ENCODE assay signal across 8 cellular contexts in genomic region chr5:156913719-156914370, GRCh38. TPM values are rescaled to one million over a fixed set of nuclear protein-coding genes. Genes with fewer than 3 reads are reported as not detected.
A peak's percentile ranks its signal among the peaks of the same experiment; 100 is the strongest.
DNase-seq lines count a peak whose midpoint lies in the region; ATAC-seq and TF ChIP-seq lines count a peak whose summit lies in the region.

No MANE protein-coding gene starts in this region.

- TF ChIP-seq POLR2A in thyroid gland (IDR thresholded peaks at IDR 0.05): no peak

- ATAC-seq in HG02798 (IDR thresholded peaks at IDR 0.05; ENCODE audit: poor library complexity, unreplicated experiment): peak; percentile 95
- no peak for ATAC-seq in SK-N-SH treated with all-trans-retinoic acid at 6 μM for 48 hours

- peaks cover 0 to 11% of the 10 kb centered on the region in 2 donors for H3K4me1 ChIP-seq in thyroid gland

- 48 to 49% methylated on average over 5 of the region's 5 CpGs for WGBS in thyroid gland, 2 donors

- H3K9me3 ChIP-seq in thyroid gland: no peaks in the 10 kb centered on the region

- no peak for TF ChIP-seq CTCF in thyroid gland (IDR thresholded peaks at IDR 0.05)

- intact Hi-C loops in thyroid gland (cut with DNase I): no loop called here

- H3K36me3 ChIP-seq in thyroid gland: no peaks in the 10 kb centered on the region

- H3K27ac ChIP-seq in thyroid gland: no peak overlapping the region

- no peak overlapping the region for H3K4me3 ChIP-seq in thyroid gland (replicated peaks in 1 of 3)

- no peaks in the 10 kb centered on the region for H3K27me3 ChIP-seq in thyroid gland

- DNase-seq in activated T-cell treated with anti-CD3 and anti-CD28 coated beads for 1 hour (ENCODE audit: low read depth): peak; percentile 11
- no peak for DNase-seq in activated T-cell treated with anti-CD3 and anti-CD28 coated beads, Interleukin-2, amount 50 U/mL, for 1 hour
- peak; percentile 83 for DNase-seq in NCI-H1417 treated with DMSO at 0.1 percent for 48 hours (lab: John Stamatoyannopoulos, UW)
- peak; percentile 5 for DNase-seq in activated T-helper 1 cell treated with Interleukin-2 at 50 U/mL for 16 hours (ENCODE audit: low read depth)
- peak; percentile 13 to 15 for DNase-seq in thyroid gland
- DNase-seq in activated CD4-positive, alpha-beta T cell treated with anti-CD3 and anti-CD28 coated beads, Interleukin-2, amount 50 U/mL, for 1 hour: no peak

TF ChIP-seq in SK-N-SH treated with all-trans-retinoic acid at 6 μM for 48 hours, 23 proteins besides CTCF, POLR2A, EP300 and RAD21:
- TF ChIP-seq RARB (CRISPR knock-in tag; IDR thresholded peaks at IDR 0.05) (no peak), CSRNP3 (CRISPR knock-in tag; IDR thresholded peaks at IDR 0.05) (no peak), PATZ1 (CRISPR knock-in tag; IDR thresholded peaks at IDR 0.05; ENCODE audit: borderline replicate concordance) (no peak)
TF ChIP-seq in SK-N-SH treated with all-trans-retinoic acid at 6 μM for 48 hours: peak in this region for 0.

RNA-seq across cellular contexts. Expression of gene TIMD4, which starts 49.2 kb away (rescaled TPM):
- total RNA-seq in thyroid gland: 1 to 10 TPM; 2.4 to 4.5 (median 3.0) TPM

Comparison
In these comparisons a context has a peak if more than half of its experiments do, and no peak if none do; other contexts are left out.
1. DNase-seq: peak in activated T-cell treated with anti-CD3 and anti-CD28 coated beads for 1 hour (single experiment), NCI-H1417 treated with DMSO at 0.1 percent for 48 hours (single experiment), activated T-helper 1 cell treated with Interleukin-2 at 50 U/mL for 16 hours (single experiment) and thyroid gland (2 of 2); none in activated T-cell treated with anti-CD3 and anti-CD28 coated beads, Interleukin-2, amount 50 U/mL, for 1 hour (single experiment) and activated CD4-positive, alpha-beta T cell treated with anti-CD3 and anti-CD28 coated beads, Interleukin-2, amount 50 U/mL, for 1 hour (single experiment).